ENCODE assay signal across 16 cellular contexts in the genomic region with DNA sequence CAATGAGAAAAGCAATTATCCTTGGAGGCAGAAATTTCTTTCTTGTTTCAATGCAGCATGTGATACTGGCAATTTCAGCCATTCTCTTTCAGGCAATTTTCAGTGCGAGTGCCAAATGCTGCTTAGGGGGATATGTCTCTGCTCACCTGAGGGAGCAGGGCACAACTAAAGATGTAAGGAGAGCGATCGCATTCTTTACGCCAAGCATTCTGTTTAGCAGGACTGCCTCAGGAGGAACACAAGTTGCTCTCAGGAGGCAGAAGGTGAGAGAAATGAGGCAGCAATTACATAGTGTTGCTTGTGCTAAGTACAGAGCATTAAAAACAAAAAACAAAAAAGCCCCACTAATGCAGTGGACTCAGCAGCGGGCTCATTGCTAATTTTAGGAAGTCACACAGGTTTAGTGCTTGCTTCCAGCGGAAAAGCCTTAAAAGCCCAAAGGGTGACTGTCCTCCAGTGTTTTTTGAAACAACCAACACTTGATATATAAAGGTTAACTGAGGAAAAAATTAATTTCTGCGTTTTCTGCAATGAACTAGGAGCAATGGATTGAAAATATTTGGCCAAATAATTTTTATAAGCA.
DNase-seq lines count a peak whose midpoint lies in the region; ATAC-seq and TF ChIP-seq lines count a peak whose summit lies in the region.
"Had no signal": no experiment of that assay in that cellular context is flagged by ENCODE, and none has a peak within 500 bp of the region (broad histone marks: within the 10 kb centered on the region; RNA-seq: fewer than 3 reads in every experiment).

No MANE protein-coding gene starts in this region.

- peaks cover 2% of the 10 kb centered on the region for H3K9me3 Mint-ChIP-seq in memory B cell
- peaks cover 5% of the 10 kb centered on the region for H3K9me3 Mint-ChIP-seq in activated naive CD8-positive, alpha-beta T cell treated with anti-CD3 and anti-CD28 coated beads for 36 hours

- ATAC-seq in memory B cell (ENCODE audit: low read depth), result no peak
- ATAC-seq: natural killer cell had no signal

- H3K27me3 ChIP-seq in HUES6 (ENCODE audit: control insufficient read depth, insufficient read depth, low read length), result no peaks in the 10 kb centered on the region
- H3K27me3 ChIP-seq: SJCRH30 had no signal

- H3K4me3 Mint-ChIP-seq in memory B cell, result no peak overlapping the region
- H3K4me3 Mint-ChIP-seq in activated naive CD8-positive, alpha-beta T cell treated with anti-CD3 and anti-CD28 coated beads for 36 hours, result no peak overlapping the region
- H3K4me3 Mint-ChIP-seq: natural killer cell; stimulated activated naive CD8-positive, alpha-beta T cell treated with anti-CD3 and anti-CD28 coated beads, Interleukin-15, Interleukin-2, amounts not matched to agents 100 ng/mL and 50 ng/mL, for 24 hours; type B pancreatic cell had no signal

- peak overlapping the region; percentile 97 for H3K27ac ChIP-seq in HUES6 (ENCODE audit: low read depth, low read length)
- H3K27ac ChIP-seq: PC-9, SJCRH30 had no signal

- H3K4me1 ChIP-seq in HUES6 (ENCODE audit: control insufficient read depth, insufficient read depth, low read length), result peaks cover 64% of the 10 kb centered on the region
- H3K4me1 ChIP-seq: SJCRH30 had no signal

- peak overlapping the region; percentile 60 for H3K9ac ChIP-seq in HUES6 (ENCODE audit: low read length)

- TF ChIP-seq CTCF in GM10248 (IDR thresholded peaks at IDR 0.05; ENCODE audit: control extremely low read depth, extremely low read depth, low read depth, missing control alignments), result no peak

- H3K4me1 Mint-ChIP-seq in memory B cell, result peaks cover 52% of the 10 kb centered on the region
- H3K4me1 Mint-ChIP-seq in activated naive CD8-positive, alpha-beta T cell treated with anti-CD3 and anti-CD28 coated beads for 36 hours, result peaks cover 47% of the 10 kb centered on the region
- H3K4me1 Mint-ChIP-seq: natural killer cell had no signal

- H3K36me3 Mint-ChIP-seq in memory B cell, result peaks cover 11% of the 10 kb centered on the region
- peaks cover 70% of the 10 kb centered on the region for H3K36me3 Mint-ChIP-seq in activated naive CD8-positive, alpha-beta T cell treated with anti-CD3 and anti-CD28 coated beads for 36 hours

- CTCF ChIA-PET in GM10248 (lab: Yijun Ruan, JAX), result interaction anchor here (1.0 to 4.1 kb wide), 7 partner anchors 9 to 117 kb away, joined by 3 to 36 read pairs (median 3); a partner anchor contains a TSS

- H3K27ac Mint-ChIP-seq in memory B cell, result peak overlapping the region; percentile 97
- no peak overlapping the region for H3K27ac Mint-ChIP-seq in activated naive CD8-positive, alpha-beta T cell treated with anti-CD3 and anti-CD28 coated beads for 36 hours
- H3K27ac Mint-ChIP-seq: natural killer cell, type B pancreatic cell had no signal

- no peak overlapping the region for H3K4me3 ChIP-seq in HUES6 (ENCODE audit: low read depth, low read length)
- H3K4me3 ChIP-seq: PC-9, SJCRH30 had no signal

- DNase-seq in ELF-1 (ENCODE audit: low read depth, low spot score) (peak; percentile 39), cerebellar cortex (ENCODE audit: low spot score) (peak; percentile 62), memory B cell (ENCODE audit: low spot score in 2 of 2) (no peak), COLO829 (ENCODE audit: low spot score) (no peak), GM10248 (ENCODE audit: extremely low spot score) (no peak), midbrain (lab: John Stamatoyannopoulos, UW) (no peak)
- no peak for DNase-seq in activated naive CD8-positive, alpha-beta T cell treated with anti-CD3 and anti-CD28 coated beads for 36 hours
- DNase-seq: CD8-positive, alpha-beta memory T cell; islet precursor cell; natural killer cell; NCI-H1105; PC-9; SJCRH30 had no signal

- POLR2A ChIA-PET in GM10248 (lab: Yijun Ruan, JAX), result interaction anchor here (1.7 kb wide), 1 partner anchor 56 kb away, joined by 5 read pairs; no protein-coding TSS in a partner anchor

- H3K9me3 ChIP-seq in HUES6 (ENCODE audit: control insufficient read depth, insufficient read depth, low read depth, low read length), result peaks cover 17% of the 10 kb centered on the region
- H3K9me3 ChIP-seq: SJCRH30 had no signal

- H3K27me3 Mint-ChIP-seq in memory B cell, result no peaks in the 10 kb centered on the region
- H3K27me3 Mint-ChIP-seq in activated naive CD8-positive, alpha-beta T cell treated with anti-CD3 and anti-CD28 coated beads for 36 hours, result no peaks in the 10 kb centered on the region
- H3K27me3 Mint-ChIP-seq: CD8-positive, alpha-beta memory T cell; stimulated activated naive CD8-positive, alpha-beta T cell treated with anti-CD3 and anti-CD28 coated beads, Interleukin-15, Interleukin-2, amounts not matched to agents 100 ng/mL and 50 ng/mL, for 24 hours; type B pancreatic cell had no signal

- H3K36me3 ChIP-seq in HUES6 (ENCODE audit: control insufficient read depth, insufficient read depth, low read length), result 0 out of 2 replicates have a peak, but pooled peaks cover 2% of the 10 kb centered on the region
- H3K36me3 ChIP-seq: SJCRH30 had no signal

Comparison
In these comparisons a context has a peak if more than half of its experiments do, and no peak if none do; other contexts are left out.
1. DNase-seq: peak in ELF-1 (single experiment) and cerebellar cortex (single experiment); none in memory B cell (0 of 2), COLO829 (single experiment), activated naive CD8-positive, alpha-beta T cell treated with anti-CD3 and anti-CD28 coated beads for 36 hours (single experiment), GM10248 (single experiment) and midbrain (single experiment).